In the genomic region with DNA sequence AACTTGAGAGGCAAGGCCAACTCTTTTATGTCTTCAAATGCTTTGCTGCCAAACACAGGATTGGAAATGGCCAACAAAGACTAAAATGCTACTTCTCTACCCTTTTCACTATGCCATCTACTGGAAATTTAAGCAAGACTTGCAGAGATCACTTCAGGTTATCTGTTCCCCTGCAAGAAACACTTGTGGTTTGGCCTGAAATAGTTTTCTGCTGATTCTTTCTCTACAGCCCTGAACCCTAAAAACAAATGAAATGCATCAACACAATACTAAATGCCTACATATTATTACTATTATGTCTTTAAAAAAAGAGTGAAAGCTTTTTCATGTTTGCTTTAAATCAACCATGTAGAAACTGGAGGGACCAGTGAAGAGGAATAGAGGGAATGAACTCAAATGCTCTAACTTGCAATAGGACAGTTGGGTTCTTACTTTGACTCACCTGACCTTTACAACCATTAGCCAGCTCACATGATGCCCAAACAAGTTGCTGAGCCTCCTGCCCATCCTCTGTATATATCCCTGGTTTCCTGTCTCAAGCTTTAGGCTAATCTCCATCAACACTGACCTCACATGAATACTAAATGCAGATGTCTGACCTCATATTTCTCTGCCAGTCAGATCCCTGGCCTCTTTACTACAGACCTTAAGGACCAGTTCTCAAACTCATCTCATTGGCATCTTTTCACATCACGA, we compare ENCODE assay signal across 16 cellular contexts. TPM values are rescaled to one million over a fixed set of nuclear protein-coding genes. Genes with fewer than 3 reads are reported as not detected.
DNase-seq lines count a peak whose midpoint lies in the region; ATAC-seq and TF ChIP-seq lines count a peak whose summit lies in the region.
"Had no signal": no experiment of that assay in that cellular context is flagged by ENCODE, and none has a peak within 500 bp of the region (broad histone marks: within the 10 kb centered on the region; RNA-seq: fewer than 3 reads in every experiment).

No MANE protein-coding gene starts in this region.

- H3K4me3 Mint-ChIP-seq in activated T-cell treated with anti-CD3 and anti-CD28 coated beads, Interleukin-2, amount 50 U/mL, for 72 hours: no peak overlapping the region
- no peak overlapping the region for H3K4me3 Mint-ChIP-seq in stimulated activated naive CD8-positive, alpha-beta T cell treated with anti-CD3 and anti-CD28 coated beads, Interleukin-15, amount 100 ng/mL, for 72 hours
- H3K4me3 Mint-ChIP-seq: naive thymus-derived CD8-positive, alpha-beta T cell; stimulated activated naive CD8-positive, alpha-beta T cell treated with anti-CD3 and anti-CD28 coated beads, Interleukin-15, Interleukin-2, amounts not matched to agents 100 ng/mL and 50 ng/mL, for 24 hours had no signal

- H3K9me3 ChIP-seq in fibroblast of lung (ENCODE audit: control insufficient read depth, insufficient read depth, low read depth, low read length) (no peaks in the 10 kb centered on the region), SJCRH30 (replicated peaks) (no peaks in the 10 kb centered on the region)
- H3K9me3 ChIP-seq: right atrium auricular region had no signal

- no peak overlapping the region for H3K9ac ChIP-seq in fibroblast of lung (ENCODE audit: insufficient read depth, low read length)

- ATAC-seq in activated T-cell treated with anti-CD3 and anti-CD28 coated beads, Interleukin-2, amount 50 U/mL, for 72 hours (replicated peaks in 1 of 2): peak; percentile 32 to 53
- ATAC-seq in stimulated activated naive CD8-positive, alpha-beta T cell treated with anti-CD3 and anti-CD28 coated beads, Interleukin-15, amount 100 ng/mL, for 72 hours: peak; percentile 59
- ATAC-seq in HG03108 (IDR thresholded peaks at IDR 0.05; ENCODE audit: unreplicated experiment) (no peak), HG03432 (IDR thresholded peaks at IDR 0.05; ENCODE audit: unreplicated experiment) (no peak)
- ATAC-seq: naive thymus-derived CD8-positive, alpha-beta T cell had no signal

- no peaks in the 10 kb centered on the region for H3K79me2 ChIP-seq in fibroblast of lung (ENCODE audit: control insufficient read depth, insufficient read depth, low read length)

- H3K4me3 ChIP-seq in fibroblast of lung (replicated peaks in 1 of 4; ENCODE audit: control extremely low read depth in 1 of 4, insufficient read depth in 1 of 4, low read depth in 3 of 4, low read length in 4 of 4) (no peak overlapping the region), SJCRH30 (no peak overlapping the region)
- H3K4me3 ChIP-seq: right atrium auricular region had no signal

- H3K4me1 ChIP-seq in fibroblast of lung (ENCODE audit: control insufficient read depth, extremely low read depth, insufficient read depth, low read length) (no peaks in the 10 kb centered on the region), SJCRH30 (no peaks in the 10 kb centered on the region)

- DNase-seq in activated T-cell treated with anti-CD3 and anti-CD28 coated beads, Interleukin-2, amount 50 U/mL, for 72 hours: no peak
- DNase-seq in activated T-cell treated with anti-CD3 and anti-CD28 coated beads, Interleukin-2, amount 50 U/mL, for 1 hour: no peak
- peak; percentile 60 for DNase-seq in RPMI7951 (ENCODE audit: low read depth)
- peak; percentile 33 to 39 for DNase-seq in fibroblast of lung (ENCODE audit: low read depth in 2 of 2)
- DNase-seq in stimulated activated naive CD8-positive, alpha-beta T cell treated with anti-CD3 and anti-CD28 coated beads, Interleukin-15, amount 100 ng/mL, for 72 hours: no peak
- no peak for DNase-seq in SJCRH30
- DNase-seq: activated CD4-positive, alpha-beta T cell treated with anti-CD3 and anti-CD28 coated beads, Interleukin-2, amount 50 U/mL, for 4 hours; activated effector memory CD4-positive, alpha-beta T cell treated with anti-CD3 and anti-CD28 coated beads, Interleukin-2, amount 50 U/mL, for 16 hours; head of caudate nucleus; naive thymus-derived CD8-positive, alpha-beta T cell; NCI-H1092; stimulated activated CD4-positive, alpha-beta T cell treated with anti-CD3 and anti-CD28 coated beads, Interleukin-4, amount 100 ng/mL, for 4 hours had no signal

- no peak overlapping the region for H3K4me2 ChIP-seq in fibroblast of lung (ENCODE audit: extremely low read depth, insufficient read depth, low read length)

- no peak overlapping the region for H2AFZ ChIP-seq in fibroblast of lung (ENCODE audit: low read length)

- no peaks in the 10 kb centered on the region for H3K27me3 ChIP-seq in fibroblast of lung (ENCODE audit: control insufficient read depth, insufficient read depth, low read length)
- no peaks in the 10 kb centered on the region for H3K27me3 ChIP-seq in SJCRH30
- H3K27me3 ChIP-seq: right atrium auricular region had no signal

- peaks cover 24% of the 10 kb centered on the region for H3K4me1 Mint-ChIP-seq in activated T-cell treated with anti-CD3 and anti-CD28 coated beads, Interleukin-2, amount 50 U/mL, for 72 hours (ENCODE audit: low read depth)
- peaks cover 21% of the 10 kb centered on the region for H3K4me1 Mint-ChIP-seq in stimulated activated naive CD8-positive, alpha-beta T cell treated with anti-CD3 and anti-CD28 coated beads, Interleukin-15, amount 100 ng/mL, for 72 hours
- H3K4me1 Mint-ChIP-seq: naive thymus-derived CD8-positive, alpha-beta T cell had no signal

- no peak overlapping the region for H3K27ac Mint-ChIP-seq in activated T-cell treated with anti-CD3 and anti-CD28 coated beads, Interleukin-2, amount 50 U/mL, for 72 hours
- H3K27ac Mint-ChIP-seq in stimulated activated naive CD8-positive, alpha-beta T cell treated with anti-CD3 and anti-CD28 coated beads, Interleukin-15, amount 100 ng/mL, for 72 hours: no peak overlapping the region
- H3K27ac Mint-ChIP-seq: naive thymus-derived CD8-positive, alpha-beta T cell; stimulated activated naive CD8-positive, alpha-beta T cell treated with anti-CD3 and anti-CD28 coated beads, Interleukin-15, Interleukin-2, amounts not matched to agents 100 ng/mL and 50 ng/mL, for 24 hours had no signal

- no peaks in the 10 kb centered on the region for H4K20me1 ChIP-seq in fibroblast of lung (ENCODE audit: control insufficient read depth, extremely low read depth, insufficient read depth, low read length)

- H3K36me3 ChIP-seq in fibroblast of lung (ENCODE audit: control insufficient read depth, insufficient read depth, low read length) (no peaks in the 10 kb centered on the region), SJCRH30 (no peaks in the 10 kb centered on the region)
- H3K36me3 ChIP-seq: right atrium auricular region had no signal

- H3K9me3 Mint-ChIP-seq in activated T-cell treated with anti-CD3 and anti-CD28 coated beads, Interleukin-2, amount 50 U/mL, for 72 hours: no peaks in the 10 kb centered on the region
- no peaks in the 10 kb centered on the region for H3K9me3 Mint-ChIP-seq in stimulated activated naive CD8-positive, alpha-beta T cell treated with anti-CD3 and anti-CD28 coated beads, Interleukin-15, amount 100 ng/mL, for 72 hours
- H3K9me3 Mint-ChIP-seq: naive thymus-derived CD8-positive, alpha-beta T cell; stimulated activated naive CD8-positive, alpha-beta T cell treated with anti-CD3 and anti-CD28 coated beads, Interleukin-15, Interleukin-2, amounts not matched to agents 100 ng/mL and 50 ng/mL, for 24 hours had no signal

- no peak for TF ChIP-seq CTCF in fibroblast of lung (conservative IDR thresholded peaks at IDR 0.05 in 1 of 2, IDR thresholded peaks at IDR 0.05 in 1 of 2; ENCODE audit: low read depth in 1 of 2, low read length in 2 of 2)

- H3K36me3 Mint-ChIP-seq in activated T-cell treated with anti-CD3 and anti-CD28 coated beads, Interleukin-2, amount 50 U/mL, for 72 hours (ENCODE audit: insufficient read depth in 2 of 2): no peaks in the 10 kb centered on the region
- H3K36me3 Mint-ChIP-seq: naive thymus-derived CD8-positive, alpha-beta T cell had no signal

- H3K27ac ChIP-seq in fibroblast of lung (ENCODE audit: insufficient read depth, low read length): no peak overlapping the region
- no peak overlapping the region for H3K27ac ChIP-seq in SJCRH30

- H3K27me3 Mint-ChIP-seq in activated T-cell treated with anti-CD3 and anti-CD28 coated beads, Interleukin-2, amount 50 U/mL, for 72 hours (ENCODE audit: low read depth): no peaks in the 10 kb centered on the region
- no peaks in the 10 kb centered on the region for H3K27me3 Mint-ChIP-seq in stimulated activated naive CD8-positive, alpha-beta T cell treated with anti-CD3 and anti-CD28 coated beads, Interleukin-15, amount 100 ng/mL, for 72 hours
- H3K27me3 Mint-ChIP-seq: naive thymus-derived CD8-positive, alpha-beta T cell; stimulated activated naive CD8-positive, alpha-beta T cell treated with anti-CD3 and anti-CD28 coated beads, Interleukin-15, Interleukin-2, amounts not matched to agents 100 ng/mL and 50 ng/mL, for 24 hours had no signal

RNA-seq across cellular contexts. Expression of a gene that starts 17.5 kb away (rescaled TPM):
- 10 to 100 TPM; 22.9 to 30.1 TPM for total RNA-seq in activated T-cell treated with anti-CD3 and anti-CD28 coated beads, Interleukin-2, amount 50 U/mL, for 72 hours
- 33.7 and 35.9 TPM in 2 replicates for total RNA-seq in RPMI7951 (2014; rRNA removed; shearing (Covaris generic))
- 49.1 and 69.9 TPM in 2 replicates for total RNA-seq in fibroblast of lung
- polyA plus RNA-seq in fibroblast of lung: 11.4 and 12.3 TPM in 2 replicates
- 13.9 and 14.5 TPM in 2 replicates for polyA plus RNA-seq in fibroblast of lung (2012)
- polyA minus RNA-seq in fibroblast of lung (ENCODE audit: low replicate concordance): 3.7 and 7.1 TPM in 2 replicates
- total RNA-seq in SJCRH30 (2014; rRNA removed; shearing (Covaris generic)): 26.2 and 27.4 TPM in 2 replicates

RNA-seq across cellular contexts. Expression of a gene that starts 57.6 kb away (rescaled TPM):
- 100 to 1,000 TPM; 207 to 251 TPM for total RNA-seq in activated T-cell treated with anti-CD3 and anti-CD28 coated beads, Interleukin-2, amount 50 U/mL, for 72 hours
- 1,114 and 1,267 TPM in 2 replicates for total RNA-seq in RPMI7951 (2014; rRNA removed; shearing (Covaris generic))
- total RNA-seq in fibroblast of lung: 247 and 323 TPM in 2 replicates
- polyA plus RNA-seq in fibroblast of lung: 510 and 666 TPM in 2 replicates
- 393 and 565 TPM in 2 replicates for polyA plus RNA-seq in fibroblast of lung (2012)
- polyA minus RNA-seq in fibroblast of lung (ENCODE audit: low replicate concordance): 89.7 and 132 TPM in 2 replicates
- total RNA-seq in SJCRH30 (2014; rRNA removed; shearing (Covaris generic)): 516 and 523 TPM in 2 replicates

Comparison
In these comparisons a context has a peak if more than half of its experiments do, and no peak if none do; other contexts are left out.
1. ATAC-seq: peak in activated T-cell treated with anti-CD3 and anti-CD28 coated beads, Interleukin-2, amount 50 U/mL, for 72 hours (2 of 2) and stimulated activated naive CD8-positive, alpha-beta T cell treated with anti-CD3 and anti-CD28 coated beads, Interleukin-15, amount 100 ng/mL, for 72 hours (single experiment); none in HG03108 (single experiment) and HG03432 (single experiment).
2. DNase-seq: peak in RPMI7951 (single experiment) and fibroblast of lung (2 of 2); none in activated T-cell treated with anti-CD3 and anti-CD28 coated beads, Interleukin-2, amount 50 U/mL, for 72 hours (0 of 2), activated T-cell treated with anti-CD3 and anti-CD28 coated beads, Interleukin-2, amount 50 U/mL, for 1 hour (single experiment), stimulated activated naive CD8-positive, alpha-beta T cell treated with anti-CD3 and anti-CD28 coated beads, Interleukin-15, amount 100 ng/mL, for 72 hours (0 of 2) and SJCRH30 (0 of 2).